11 cellular contexts compared by ENCODE assay signal in genomic region chr10:94607111-94607510, GRCh38.
DNase-seq lines count a peak whose midpoint lies in the region; ATAC-seq lines count a peak whose summit lies in the region.
"Had no signal": no experiment of that assay in that cellular context is flagged by ENCODE, and none has a peak within 500 bp of the region (broad histone marks: within the 10 kb centered on the region; RNA-seq: fewer than 3 reads in every experiment).

No MANE protein-coding gene starts in this region.

- ATAC-seq in GM18867 (IDR thresholded peaks at IDR 0.05; ENCODE audit: unreplicated experiment) (peak; percentile 91), GM19468 (IDR thresholded peaks at IDR 0.05; ENCODE audit: extremely low read depth, unreplicated experiment) (peak; percentile 60), HG02938 (IDR thresholded peaks at IDR 0.05; ENCODE audit: unreplicated experiment) (peak; percentile 83)
- ATAC-seq in effector memory CD8-positive, alpha-beta T cell (replicated peaks), result no peak

- intact Hi-C loops in head of caudate nucleus (cut with DNase I), result no loop called here

- no peak overlapping the region for H3K27ac Mint-ChIP-seq in effector memory CD8-positive, alpha-beta T cell

- H3K4me3 Mint-ChIP-seq in effector memory CD8-positive, alpha-beta T cell, result no peak overlapping the region
- H3K4me3 Mint-ChIP-seq: neural crest cell had no signal

- peaks cover 13% of the 10 kb centered on the region for H3K36me3 Mint-ChIP-seq in effector memory CD8-positive, alpha-beta T cell (ENCODE audit: insufficient read depth)

- H3K27me3 Mint-ChIP-seq in effector memory CD8-positive, alpha-beta T cell, result no peaks in the 10 kb centered on the region

- H3K4me1 Mint-ChIP-seq in effector memory CD8-positive, alpha-beta T cell (ENCODE audit: low read depth in 2 of 2), result no peaks in the 10 kb centered on the region
- H3K4me1 Mint-ChIP-seq: neural crest cell had no signal

- no peaks in the 10 kb centered on the region for H3K9me3 Mint-ChIP-seq in effector memory CD8-positive, alpha-beta T cell
- H3K9me3 Mint-ChIP-seq: neural crest cell had no signal

- DNase-seq in MV-4-11 (lab: John Stamatoyannopoulos, UW), result peak; percentile 2
- no peak for DNase-seq in COR-L47 (lab: John Stamatoyannopoulos, UW)
- DNase-seq in effector memory CD8-positive, alpha-beta T cell, result no peak
- no peak for DNase-seq in head of caudate nucleus
- DNase-seq: GM23248, NCI-H524, SK-N-SH had no signal
